ENCODE assay signal across 21 cellular contexts in genomic region chr12:85630851-85631250, GRCh38.
DNase-seq lines count a peak whose midpoint lies in the region; ATAC-seq, FAIRE-seq and TF ChIP-seq lines count a peak whose summit lies in the region.
"Had no signal": no experiment of that assay in that cellular context is flagged by ENCODE, and none has a peak within 500 bp of the region (broad histone marks: within the 10 kb centered on the region; RNA-seq: fewer than 3 reads in every experiment).

No MANE protein-coding gene starts in this region.

- intact Hi-C loops in mammary epithelial cell (cut with micrococcal nuclease): no loop called here
- intact Hi-C loops in MCF 10A (cut with micrococcal nuclease): no loop called here
- intact Hi-C loops in IMR-90 (cut with micrococcal nuclease): no loop called here

- POLR2A ChIA-PET in MCF 10A (lab: Yijun Ruan, JAX): no interaction called here
- POLR2A ChIA-PET in IMR-90 (lab: Charles Lee; ENCODE audit: unreplicated experiment): no interaction called here

- peaks cover 14% of the 10 kb centered on the region for H3K4me1 ChIP-seq in mammary epithelial cell (ENCODE audit: insufficient read depth, low read length)
- peaks cover 4% of the 10 kb centered on the region for H3K4me1 ChIP-seq in IMR-90 (ENCODE audit: control insufficient read depth, insufficient read depth, low read length)
- H3K4me1 ChIP-seq: HAP-1 had no signal

- TF ChIP-seq POLR2A in IMR-90 (IDR thresholded peaks at IDR 0.05; ENCODE audit: low read depth, low read length): no peak

- no peak overlapping the region for H3K4me3 Mint-ChIP-seq in MCF 10A (ENCODE audit: unreplicated experiment)
- H3K4me3 Mint-ChIP-seq: B cell; CD8-positive, alpha-beta T cell; IgD-negative memory B cell had no signal

- no TSS peak for BruUV-seq in mammary epithelial cell (replicated peaks; lab: Mats Ljungman, UMichigan)
- no TSS peak for BruUV-seq in MCF 10A (replicated peaks; lab: Mats Ljungman, UMichigan)
- no TSS peak for BruUV-seq in IMR-90 (replicated peaks; lab: Mats Ljungman, UMichigan)

- no peak overlapping the region for H3K23ac ChIP-seq in IMR-90 (ENCODE audit: low read depth, low read length)

- no peaks in the 10 kb centered on the region for H3K27me3 ChIP-seq in mammary epithelial cell (ENCODE audit: insufficient read depth, low read length)
- H3K27me3 ChIP-seq in IMR-90 (ENCODE audit: control insufficient read depth, insufficient read depth, low read length): no peaks in the 10 kb centered on the region
- H3K27me3 ChIP-seq in bronchial epithelial cell (ENCODE audit: control insufficient read depth, insufficient read depth, low read length): no peaks in the 10 kb centered on the region
- H3K27me3 ChIP-seq: BLaER1 treated with 17β-estradiol and CSF1 and Interleukin-3, amounts not matched to agents 10 nM and 100 nM had no signal

- H3K18ac ChIP-seq in IMR-90 (ENCODE audit: low read depth, low read length): no peak overlapping the region

- H4K5ac ChIP-seq in IMR-90 (ENCODE audit: low read depth, low read length): no peak overlapping the region

- 0 out of 2 replicates have a peak, but pooled peaks cover 2% of the 10 kb centered on the region for H3K9me1 ChIP-seq in IMR-90 (ENCODE audit: insufficient read depth, low read length)

- H3K4me3 ChIP-seq in mammary epithelial cell (replicated peaks in 1 of 3; ENCODE audit: insufficient read depth in 1 of 3, low read depth in 2 of 3, low read length in 3 of 3) (no peak overlapping the region), IMR-90 (ENCODE audit: insufficient read depth, low read depth, low read length) (no peak overlapping the region), bronchial epithelial cell (ENCODE audit: low read depth, low read length) (no peak overlapping the region)
- H3K4me3 ChIP-seq: BLaER1 treated with 17β-estradiol and CSF1 and Interleukin-3, amounts not matched to agents 10 nM and 100 nM; HAP-1 had no signal

- H4K91ac ChIP-seq in IMR-90 (ENCODE audit: insufficient read depth, low read depth, low read length): no peak overlapping the region

- 93% methylated on average over 2 of the region's 2 CpGs for WGBS in mammary epithelial cell (ENCODE audit: low coverage, missing lambda C conversion rate)
- WGBS in IMR-90 (ENCODE audit: extremely low coverage in 2 of 2, insufficient read length in 1 of 2), 2 experiments: no CpG with 5 or more reads among the region's 2 CpGs

- H3K9me3 ChIP-seq in mammary epithelial cell (replicated peaks; ENCODE audit: insufficient read depth, low read length) (no peaks in the 10 kb centered on the region), IMR-90 (ENCODE audit: control insufficient read depth, insufficient read depth, low read length) (no peaks in the 10 kb centered on the region)
- H3K9me3 ChIP-seq: HAP-1 had no signal

- H3K9me3 Mint-ChIP-seq in MCF 10A (ENCODE audit: unreplicated experiment): peaks cover 7% of the 10 kb centered on the region

- H3K4ac ChIP-seq in IMR-90 (ENCODE audit: low read depth, low read length): no peak overlapping the region

- H3K27ac ChIP-seq in mammary epithelial cell (ENCODE audit: insufficient read depth, low read depth, low read length) (no peak overlapping the region), IMR-90 (ENCODE audit: insufficient read depth, low read length) (no peak overlapping the region)
- H3K27ac ChIP-seq: BLaER1 treated with 17β-estradiol and CSF1 and Interleukin-3, amounts not matched to agents 10 nM and 100 nM had no signal

- peaks cover 15% of the 10 kb centered on the region for H3K4me1 Mint-ChIP-seq in MCF 10A (ENCODE audit: insufficient read depth, unreplicated experiment)
- H3K4me1 Mint-ChIP-seq: B cell, IgD-negative memory B cell had no signal

- H2BK5ac ChIP-seq in IMR-90 (ENCODE audit: low read depth, low read length, poor library complexity, severe bottlenecking): no peak overlapping the region

- DNase-seq in mammary epithelial cell: peak; percentile 33
- no peak for DNase-seq in MCF 10A (ENCODE audit: unreplicated experiment)
- peak; percentile 4 for DNase-seq in IMR-90
- peak; percentile 44 for DNase-seq in bronchial epithelial cell (ENCODE audit: low read depth)
- DNase-seq in NCI-H1436 treated with DMSO at 0.1 percent for 48 hours (lab: John Stamatoyannopoulos, UW): no peak
- no peak for DNase-seq in RPMI8226
- DNase-seq: 8988T; Calu3; CD8-positive, alpha-beta T cell; DND-41; EL; KBM-7 had no signal

- H4K20me1 ChIP-seq in mammary epithelial cell (ENCODE audit: insufficient read depth, low read length) (no peaks in the 10 kb centered on the region), IMR-90 (ENCODE audit: insufficient read depth, low read length) (no peaks in the 10 kb centered on the region)
- H4K20me1 ChIP-seq: BLaER1 treated with 17β-estradiol and CSF1 and Interleukin-3, amounts not matched to agents 10 nM and 100 nM had no signal

- H4K8ac ChIP-seq in IMR-90 (ENCODE audit: low read depth in 2 of 2, low read length in 2 of 2): no peak overlapping the region

- no peak overlapping the region for H2BK20ac ChIP-seq in IMR-90 (ENCODE audit: low read depth, low read length)

- no peak overlapping the region for H2BK15ac ChIP-seq in IMR-90 (ENCODE audit: low read depth, low read length)

- dilution Hi-C loops in mammary epithelial cell (cut with HindIII; ENCODE audit: low sequenced_read_pairs) (no loop called here), IMR-90 (cut with HindIII; ENCODE audit: low sequenced_read_pairs, unreplicated experiment) (no loop called here)

- H3K36me3 ChIP-seq in mammary epithelial cell (ENCODE audit: insufficient read depth, low read length) (no peaks in the 10 kb centered on the region), IMR-90 (ENCODE audit: control insufficient read depth, insufficient read depth, low read length) (no peaks in the 10 kb centered on the region), bronchial epithelial cell (ENCODE audit: control insufficient read depth, insufficient read depth, low read length) (no peaks in the 10 kb centered on the region)
- H3K36me3 ChIP-seq: BLaER1 treated with 17β-estradiol and CSF1 and Interleukin-3, amounts not matched to agents 10 nM and 100 nM; HAP-1 had no signal

- H3K36me3 Mint-ChIP-seq in MCF 10A (ENCODE audit: insufficient read depth, unreplicated experiment): peaks cover 6% of the 10 kb centered on the region
- H3K36me3 Mint-ChIP-seq: CD8-positive, alpha-beta T cell; IgD-negative memory B cell had no signal

- H2AK9ac ChIP-seq in IMR-90 (replicated peaks; ENCODE audit: low read depth, low read length, poor library complexity): no peak overlapping the region

- CTCF ChIA-PET in mammary epithelial cell (lab: Charles Lee; ENCODE audit: low non-redundant PET) (no interaction called here), MCF 10A (lab: Yijun Ruan, JAX) (interaction anchor here (0.8 kb wide), 1 partner anchor 26 kb away, joined by 4 read pairs; no protein-coding TSS in a partner anchor), IMR-90 (lab: Yijun Ruan, JAX) (interaction anchor here (0.7 kb wide), 1 partner anchor 682 kb away, joined by 3 read pairs; no protein-coding TSS in a partner anchor)

- TF ChIP-seq CTCF in mammary epithelial cell (conservative IDR thresholded peaks at IDR 0.05 in 1 of 2, IDR thresholded peaks at IDR 0.05 in 1 of 2; ENCODE audit: extremely low read depth in 1 of 2, insufficient read depth in 1 of 2, low read depth in 1 of 2, low read length in 2 of 2) (no peak), MCF 10A (IDR thresholded peaks at IDR 0.05; ENCODE audit: unreplicated experiment) (no peak), IMR-90 (conservative IDR thresholded peaks at IDR 0.05; ENCODE audit: low read depth, low read length) (no peak), bronchial epithelial cell (IDR thresholded peaks at IDR 0.05; ENCODE audit: insufficient read depth, low read length, severe bottlenecking) (no peak)

- no peak for FAIRE-seq in bronchial epithelial cell (lab: Jason Lieb, UNC)
- FAIRE-seq: G401.6, GM12892, HTR-8/SVneo had no signal

- ATAC-seq in IMR-90 (ENCODE audit: low read depth) (no peak), HG02970 (IDR thresholded peaks at IDR 0.05; ENCODE audit: low FRiP score, unreplicated experiment) (no peak), HG02981 (IDR thresholded peaks at IDR 0.05; ENCODE audit: unreplicated experiment) (no peak)
- ATAC-seq: CD8-positive, alpha-beta T cell had no signal

- no peak overlapping the region for H3K14ac ChIP-seq in IMR-90 (replicated peaks; ENCODE audit: low read depth, low read length)

- H3K4me2 ChIP-seq in mammary epithelial cell (ENCODE audit: insufficient read depth, low read depth, low read length): no peak overlapping the region
- H3K4me2 ChIP-seq in IMR-90 (ENCODE audit: low read depth, low read length): no peak overlapping the region

- no peaks in the 10 kb centered on the region for H3K79me1 ChIP-seq in IMR-90 (ENCODE audit: low read depth in 1 of 2, low read length in 2 of 2)

- TF ChIP-seq RAD21 in IMR-90 (IDR thresholded peaks at IDR 0.05; ENCODE audit: low read length): no peak

- H3K27ac Mint-ChIP-seq in MCF 10A (ENCODE audit: low read depth, unreplicated experiment): no peak overlapping the region
- H3K27ac Mint-ChIP-seq: B cell; CD8-positive, alpha-beta T cell; IgD-negative memory B cell had no signal

- H3K9ac ChIP-seq in mammary epithelial cell (ENCODE audit: insufficient read depth, low read length): no peak overlapping the region
- H3K9ac ChIP-seq in IMR-90 (ENCODE audit: low read depth, low read length): no peak overlapping the region
- H3K9ac ChIP-seq: BLaER1 treated with 17β-estradiol and CSF1 and Interleukin-3, amounts not matched to agents 10 nM and 100 nM had no signal

- H2AFZ ChIP-seq in mammary epithelial cell (ENCODE audit: low read depth, low read length) (no peak overlapping the region), IMR-90 (replicated peaks; ENCODE audit: low read length, poor library complexity) (no peak overlapping the region)

- H2BK120ac ChIP-seq in IMR-90 (ENCODE audit: low read depth, low read length): no peak overlapping the region

- no peak overlapping the region for H2AK5ac ChIP-seq in IMR-90 (ENCODE audit: low read depth, low read length)

- no peaks in the 10 kb centered on the region for H3K27me3 Mint-ChIP-seq in MCF 10A (ENCODE audit: insufficient read depth, unreplicated experiment)
- H3K27me3 Mint-ChIP-seq: B cell, IgD-negative memory B cell had no signal

- H3K79me2 ChIP-seq in mammary epithelial cell (ENCODE audit: insufficient read depth, low read length): no peaks in the 10 kb centered on the region

- in situ Hi-C loops in mammary epithelial cell (cut with MboI; ENCODE audit: low sequenced_read_pairs in 2 of 2): no loop called here
- in situ Hi-C loops in IMR-90 (cut with MboI; ENCODE audit: low sequenced_read_pairs): no loop called here

- H3K56ac ChIP-seq in IMR-90 (ENCODE audit: extremely low read depth, insufficient read depth, low read length): no peak overlapping the region

TF ChIP-seq in IMR-90, 13 proteins besides CTCF, POLR2A, EP300 and RAD21 (continues in another document):
- TF ChIP-seq RCOR1 (IDR thresholded peaks at IDR 0.05; ENCODE audit: insufficient replicate concordance, low read length) (no peak), SMC3 (IDR thresholded peaks at IDR 0.05; ENCODE audit: low read depth, low read length) (no peak), CEBPB (IDR thresholded peaks at IDR 0.05; ENCODE audit: low read depth, low read length) (no peak), MXI1 (IDR thresholded peaks at IDR 0.05; ENCODE audit: borderline replicate concordance, low read depth, low read length) (no peak), NFE2L2 (IDR thresholded peaks at IDR 0.05; ENCODE audit: low read depth, low read length) (no peak), FOS (IDR thresholded peaks at IDR 0.05; ENCODE audit: low read depth, low read length) (no peak)

Comparison
In these comparisons a context has a peak if more than half of its experiments do, and no peak if none do; other contexts are left out.
1. DNase-seq: peak in mammary epithelial cell (single experiment), IMR-90 (single experiment) and bronchial epithelial cell (single experiment); none in MCF 10A (single experiment), NCI-H1436 treated with DMSO at 0.1 percent for 48 hours (single experiment) and RPMI8226 (single experiment).